ENCODE assay signal across 1 cellular context in the genomic region with DNA sequence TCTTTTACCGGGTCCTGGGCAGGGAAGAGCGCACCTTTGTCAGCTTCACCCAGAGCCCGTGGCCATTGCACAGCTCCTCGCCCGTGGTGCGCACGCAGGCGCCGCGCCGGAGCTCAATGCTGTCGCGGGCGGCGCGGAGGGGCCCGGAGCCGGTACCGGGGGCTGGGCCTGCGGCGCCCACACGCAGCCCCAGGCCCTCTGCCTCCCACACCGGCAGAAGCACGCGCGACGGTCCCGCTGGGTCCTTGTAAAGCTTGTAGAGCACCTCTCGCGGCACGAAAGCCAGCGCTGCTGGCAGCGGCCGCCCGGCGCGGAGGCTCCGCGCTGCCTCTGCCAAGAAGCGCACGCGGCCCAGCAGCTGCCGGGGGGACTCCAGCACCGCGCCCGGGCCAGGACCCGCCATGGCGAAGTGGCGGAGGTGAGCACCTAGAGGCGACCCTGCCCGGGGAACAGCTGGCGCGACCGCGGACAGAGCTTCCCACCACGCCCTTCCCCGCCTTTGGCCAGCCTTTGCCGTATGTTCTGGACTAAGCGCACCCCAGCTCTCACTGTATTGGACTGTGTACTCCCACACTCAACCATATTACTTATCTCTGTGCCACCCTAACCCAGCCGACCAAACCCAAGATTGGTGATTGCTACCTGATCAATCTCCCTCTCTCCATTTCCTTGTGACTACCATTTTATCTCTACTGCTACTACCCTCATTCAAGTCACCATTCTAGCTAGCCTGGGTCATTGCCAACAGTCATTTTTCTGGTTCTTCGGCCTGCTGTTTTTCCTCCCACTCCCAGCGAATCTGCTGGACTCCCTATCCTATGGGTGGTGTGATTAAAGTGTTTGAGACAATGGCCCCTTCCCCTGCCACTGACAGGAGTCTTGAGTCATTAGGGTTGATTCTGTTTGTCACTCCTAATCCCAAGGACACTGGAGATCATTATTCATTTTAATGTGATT.
TF ChIP-seq lines count a peak whose summit lies in the region.

A gene (minus strand): TSS at position 470 of the 957 bp plus-strand sequence. CDS start 67 bp downstream, at position 403.

TF ChIP-seq in K562, 482 proteins besides CTCF, POLR2A, EP300 and RAD21 (continued from another document and continues in another):
- TF ChIP-seq, protein P1, sequence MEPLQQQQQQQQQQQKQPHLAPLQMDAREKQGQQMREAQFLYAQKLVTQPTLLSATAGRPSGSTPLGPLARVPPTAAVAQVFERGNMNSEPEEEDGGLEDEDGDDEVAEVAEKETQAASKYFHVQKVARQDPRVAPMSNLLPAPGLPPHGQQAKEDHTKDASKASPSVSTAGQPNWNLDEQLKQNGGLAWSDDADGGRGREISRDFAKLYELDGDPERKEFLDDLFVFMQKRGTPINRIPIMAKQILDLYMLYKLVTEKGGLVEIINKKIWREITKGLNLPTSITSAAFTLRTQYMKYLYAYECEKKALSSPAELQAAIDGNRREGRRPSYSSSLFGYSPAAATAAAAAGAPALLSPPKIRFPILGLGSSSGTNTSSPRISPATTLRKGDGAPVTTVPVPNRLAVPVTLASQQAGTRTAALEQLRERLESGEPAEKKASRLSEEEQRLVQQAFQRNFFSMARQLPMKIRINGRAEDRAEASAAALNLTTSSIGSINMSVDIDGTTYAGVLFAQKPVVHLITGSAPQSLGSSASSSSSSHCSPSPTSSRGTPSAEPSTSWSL (CRISPR knock-in tag; IDR thresholded peaks at IDR 0.05; ENCODE audit: borderline replicate concordance), result 0 out of 2 replicates have a peak, but pooled peaks have one; percentile 40
- TF ChIP-seq, protein P2, sequence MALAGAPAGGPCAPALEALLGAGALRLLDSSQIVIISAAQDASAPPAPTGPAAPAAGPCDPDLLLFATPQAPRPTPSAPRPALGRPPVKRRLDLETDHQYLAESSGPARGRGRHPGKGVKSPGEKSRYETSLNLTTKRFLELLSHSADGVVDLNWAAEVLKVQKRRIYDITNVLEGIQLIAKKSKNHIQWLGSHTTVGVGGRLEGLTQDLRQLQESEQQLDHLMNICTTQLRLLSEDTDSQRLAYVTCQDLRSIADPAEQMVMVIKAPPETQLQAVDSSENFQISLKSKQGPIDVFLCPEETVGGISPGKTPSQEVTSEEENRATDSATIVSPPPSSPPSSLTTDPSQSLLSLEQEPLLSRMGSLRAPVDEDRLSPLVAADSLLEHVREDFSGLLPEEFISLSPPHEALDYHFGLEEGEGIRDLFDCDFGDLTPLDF (CRISPR knock-in tag; IDR thresholded peaks at IDR 0.05), result 0 out of 2 replicates have a peak, but pooled peaks have one; percentile 27
- TF ChIP-seq MYBL2 (IDR thresholded peaks at IDR 0.05; ENCODE audit: low read depth) (no peak), MYBL2 (CRISPR knock-in tag; IDR thresholded peaks at IDR 0.05; ENCODE audit: borderline replicate concordance) (no peak), NCOR1 (IDR thresholded peaks at IDR 0.05) (no peak), L3MBTL2 (IDR thresholded peaks at IDR 0.05) (peak; percentile 39; the same call in 1 of the 2 replicates), ZNF347 (CRISPR knock-in tag; IDR thresholded peaks at IDR 0.05; ENCODE audit: low read depth) (no peak), FOXP1 (CRISPR knock-in tag; IDR thresholded peaks at IDR 0.05) (no peak; the same call in 1 of the 2 replicates), ZNF184 (CRISPR knock-in tag; IDR thresholded peaks at IDR 0.05) (no peak), ZBTB8A (IDR thresholded peaks at IDR 0.05; ENCODE audit: partially characterized antibody) (no peak), FOXA3 (CRISPR knock-in tag; conservative IDR thresholded peaks at IDR 0.05 in 1 of 2, IDR thresholded peaks at IDR 0.05 in 1 of 2) (no peak), ZFP30 (CRISPR knock-in tag; IDR thresholded peaks at IDR 0.05; ENCODE audit: borderline replicate concordance) (no peak), TFAM (CRISPR knock-in tag; conservative IDR thresholded peaks at IDR 0.05) (no peak), CHD2 (IDR thresholded peaks at IDR 0.05; ENCODE audit: low read depth, low read length) (peak; percentile 9; the same call in 1 of the 2 replicates), ZNF507 (tag; conservative IDR thresholded peaks at IDR 0.05) (no peak), SREBF1 (IDR thresholded peaks at IDR 0.05; ENCODE audit: borderline replicate concordance, low read depth, low read length) (no peak), RFX7 (CRISPR knock-in tag; IDR thresholded peaks at IDR 0.05) (no peak), MIER1 (IDR thresholded peaks at IDR 0.05; ENCODE audit: low read depth) (0 out of 2 replicates have a peak, but pooled peaks have one; percentile 51), ZNF764 (CRISPR knock-in tag; IDR thresholded peaks at IDR 0.05; ENCODE audit: low read depth) (no peak), DMBX1 (CRISPR knock-in tag; IDR thresholded peaks at IDR 0.05; ENCODE audit: borderline replicate concordance) (no peak), TOE1 (IDR thresholded peaks at IDR 0.05; ENCODE audit: borderline replicate concordance) (peak; percentile 56), TOE1 (CRISPR knock-in tag; IDR thresholded peaks at IDR 0.05; ENCODE audit: borderline replicate concordance, low read depth) (no peak), NUFIP1 (IDR thresholded peaks at IDR 0.05; ENCODE audit: partially characterized antibody) (no peak), POLR2AphosphoS2 (IDR thresholded peaks at IDR 0.05; ENCODE audit: low read length) (no peak), TCFL5 (CRISPR knock-in tag; conservative IDR thresholded peaks at IDR 0.05) (no peak), GTF2F1 (IDR thresholded peaks at IDR 0.05; ENCODE audit: low read depth, low read length) (no peak), PHB (CRISPR knock-in tag; IDR thresholded peaks at IDR 0.05) (no peak), PHF21A (IDR thresholded peaks at IDR 0.05; ENCODE audit: borderline replicate concordance, low read depth) (no peak), MCM3 (IDR thresholded peaks at IDR 0.05) (no peak), BRF1 (IDR thresholded peaks at IDR 0.05; ENCODE audit: borderline replicate concordance, extremely low read depth, insufficient read length) (no peak), ZNF668 (CRISPR knock-in tag; IDR thresholded peaks at IDR 0.05) (no peak), NELFE (IDR thresholded peaks at IDR 0.05; ENCODE audit: insufficient read depth, insufficient read length) (no peak), KLF1 (tag; IDR thresholded peaks at IDR 0.05) (peak; percentile 92), PPARD (CRISPR knock-in tag; IDR thresholded peaks at IDR 0.05) (no peak), NBN (IDR thresholded peaks at IDR 0.05; ENCODE audit: low read depth) (peak; percentile 87), GABPB1 (CRISPR knock-in tag; IDR thresholded peaks at IDR 0.05) (peak; percentile 39; the same call in 1 of the 2 replicates), RBM25 (IDR thresholded peaks at IDR 0.05; ENCODE audit: low read depth, low read length, severe bottlenecking) (no peak), MED1 (CRISPR knock-in tag; IDR thresholded peaks at IDR 0.05; ENCODE audit: borderline replicate concordance) (no peak), CBX3 (IDR thresholded peaks at IDR 0.05; ENCODE audit: borderline replicate concordance in 1 of 2, low read length in 2 of 2) (no peak), GTF2A2 (tag; IDR thresholded peaks at IDR 0.05) (0 out of 2 replicates have a peak, but pooled peaks have one; percentile 42), TGIF2 (CRISPR knock-in tag; IDR thresholded peaks at IDR 0.05) (peak; percentile 96), HDAC6 (IDR thresholded peaks at IDR 0.05; ENCODE audit: low read depth, low read length) (no peak), SMARCC2 (IDR thresholded peaks at IDR 0.05; ENCODE audit: low read depth) (no peak), CEBPG (CRISPR knock-in tag; IDR thresholded peaks at IDR 0.05) (no peak), CEBPG (tag; conservative IDR thresholded peaks at IDR 0.05 in 1 of 2, IDR thresholded peaks at IDR 0.05 in 1 of 2) (no peak)
- TF ChIP-seq, protein P3, sequence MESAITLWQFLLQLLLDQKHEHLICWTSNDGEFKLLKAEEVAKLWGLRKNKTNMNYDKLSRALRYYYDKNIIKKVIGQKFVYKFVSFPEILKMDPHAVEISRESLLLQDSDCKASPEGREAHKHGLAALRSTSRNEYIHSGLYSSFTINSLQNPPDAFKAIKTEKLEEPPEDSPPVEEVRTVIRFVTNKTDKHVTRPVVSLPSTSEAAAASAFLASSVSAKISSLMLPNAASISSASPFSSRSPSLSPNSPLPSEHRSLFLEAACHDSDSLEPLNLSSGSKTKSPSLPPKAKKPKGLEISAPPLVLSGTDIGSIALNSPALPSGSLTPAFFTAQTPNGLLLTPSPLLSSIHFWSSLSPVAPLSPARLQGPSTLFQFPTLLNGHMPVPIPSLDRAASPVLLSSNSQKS (CRISPR knock-in tag; IDR thresholded peaks at IDR 0.05), result no peak
- TF ChIP-seq, protein P4, sequence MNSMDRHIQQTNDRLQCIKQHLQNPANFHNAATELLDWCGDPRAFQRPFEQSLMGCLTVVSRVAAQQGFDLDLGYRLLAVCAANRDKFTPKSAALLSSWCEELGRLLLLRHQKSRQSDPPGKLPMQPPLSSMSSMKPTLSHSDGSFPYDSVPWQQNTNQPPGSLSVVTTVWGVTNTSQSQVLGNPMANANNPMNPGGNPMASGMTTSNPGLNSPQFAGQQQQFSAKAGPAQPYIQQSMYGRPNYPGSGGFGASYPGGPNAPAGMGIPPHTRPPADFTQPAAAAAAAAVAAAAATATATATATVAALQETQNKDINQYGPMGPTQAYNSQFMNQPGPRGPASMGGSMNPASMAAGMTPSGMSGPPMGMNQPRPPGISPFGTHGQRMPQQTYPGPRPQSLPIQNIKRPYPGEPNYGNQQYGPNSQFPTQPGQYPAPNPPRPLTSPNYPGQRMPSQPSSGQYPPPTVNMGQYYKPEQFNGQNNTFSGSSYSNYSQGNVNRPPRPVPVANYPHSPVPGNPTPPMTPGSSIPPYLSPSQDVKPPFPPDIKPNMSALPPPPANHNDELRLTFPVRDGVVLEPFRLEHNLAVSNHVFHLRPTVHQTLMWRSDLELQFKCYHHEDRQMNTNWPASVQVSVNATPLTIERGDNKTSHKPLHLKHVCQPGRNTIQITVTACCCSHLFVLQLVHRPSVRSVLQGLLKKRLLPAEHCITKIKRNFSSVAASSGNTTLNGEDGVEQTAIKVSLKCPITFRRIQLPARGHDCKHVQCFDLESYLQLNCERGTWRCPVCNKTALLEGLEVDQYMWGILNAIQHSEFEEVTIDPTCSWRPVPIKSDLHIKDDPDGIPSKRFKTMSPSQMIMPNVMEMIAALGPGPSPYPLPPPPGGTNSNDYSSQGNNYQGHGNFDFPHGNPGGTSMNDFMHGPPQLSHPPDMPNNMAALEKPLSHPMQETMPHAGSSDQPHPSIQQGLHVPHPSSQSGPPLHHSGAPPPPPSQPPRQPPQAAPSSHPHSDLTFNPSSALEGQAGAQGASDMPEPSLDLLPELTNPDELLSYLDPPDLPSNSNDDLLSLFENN (IDR thresholded peaks at IDR 0.05; ENCODE audit: low read depth in 2 of 2, low read length in 2 of 2), result no peak
- TF ChIP-seq, protein P5, sequence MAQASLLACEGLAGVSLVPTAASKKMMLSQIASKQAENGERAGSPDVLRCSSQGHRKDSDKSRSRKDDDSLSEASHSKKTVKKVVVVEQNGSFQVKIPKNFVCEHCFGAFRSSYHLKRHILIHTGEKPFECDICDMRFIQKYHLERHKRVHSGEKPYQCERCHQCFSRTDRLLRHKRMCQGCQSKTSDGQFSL (CRISPR knock-in tag; IDR thresholded peaks at IDR 0.05), result peak; percentile 26; the same call in 1 of the 2 replicates
- TF ChIP-seq, protein P5 (tag; IDR thresholded peaks at IDR 0.05), result no peak
- TF ChIP-seq, protein P6, sequence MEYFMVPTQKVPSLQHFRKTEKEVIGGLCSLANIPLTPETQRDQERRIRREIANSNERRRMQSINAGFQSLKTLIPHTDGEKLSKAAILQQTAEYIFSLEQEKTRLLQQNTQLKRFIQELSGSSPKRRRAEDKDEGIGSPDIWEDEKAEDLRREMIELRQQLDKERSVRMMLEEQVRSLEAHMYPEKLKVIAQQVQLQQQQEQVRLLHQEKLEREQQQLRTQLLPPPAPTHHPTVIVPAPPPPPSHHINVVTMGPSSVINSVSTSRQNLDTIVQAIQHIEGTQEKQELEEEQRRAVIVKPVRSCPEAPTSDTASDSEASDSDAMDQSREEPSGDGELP (CRISPR knock-in tag; IDR thresholded peaks at IDR 0.05; ENCODE audit: borderline replicate concordance), result peak; percentile 99
- TF ChIP-seq, protein P7, sequence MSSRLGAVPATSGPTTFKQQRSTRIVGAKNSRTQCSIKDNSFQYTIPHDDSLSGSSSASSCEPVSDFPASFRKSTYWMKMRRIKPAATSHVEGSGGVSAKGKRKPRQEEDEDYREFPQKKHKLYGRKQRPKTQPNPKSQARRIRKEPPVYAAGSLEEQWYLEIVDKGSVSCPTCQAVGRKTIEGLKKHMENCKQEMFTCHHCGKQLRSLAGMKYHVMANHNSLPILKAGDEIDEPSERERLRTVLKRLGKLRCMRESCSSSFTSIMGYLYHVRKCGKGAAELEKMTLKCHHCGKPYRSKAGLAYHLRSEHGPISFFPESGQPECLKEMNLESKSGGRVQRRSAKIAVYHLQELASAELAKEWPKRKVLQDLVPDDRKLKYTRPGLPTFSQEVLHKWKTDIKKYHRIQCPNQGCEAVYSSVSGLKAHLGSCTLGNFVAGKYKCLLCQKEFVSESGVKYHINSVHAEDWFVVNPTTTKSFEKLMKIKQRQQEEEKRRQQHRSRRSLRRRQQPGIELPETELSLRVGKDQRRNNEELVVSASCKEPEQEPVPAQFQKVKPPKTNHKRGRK (tag; IDR thresholded peaks at IDR 0.05), result no peak
- TF ChIP-seq, protein P8, sequence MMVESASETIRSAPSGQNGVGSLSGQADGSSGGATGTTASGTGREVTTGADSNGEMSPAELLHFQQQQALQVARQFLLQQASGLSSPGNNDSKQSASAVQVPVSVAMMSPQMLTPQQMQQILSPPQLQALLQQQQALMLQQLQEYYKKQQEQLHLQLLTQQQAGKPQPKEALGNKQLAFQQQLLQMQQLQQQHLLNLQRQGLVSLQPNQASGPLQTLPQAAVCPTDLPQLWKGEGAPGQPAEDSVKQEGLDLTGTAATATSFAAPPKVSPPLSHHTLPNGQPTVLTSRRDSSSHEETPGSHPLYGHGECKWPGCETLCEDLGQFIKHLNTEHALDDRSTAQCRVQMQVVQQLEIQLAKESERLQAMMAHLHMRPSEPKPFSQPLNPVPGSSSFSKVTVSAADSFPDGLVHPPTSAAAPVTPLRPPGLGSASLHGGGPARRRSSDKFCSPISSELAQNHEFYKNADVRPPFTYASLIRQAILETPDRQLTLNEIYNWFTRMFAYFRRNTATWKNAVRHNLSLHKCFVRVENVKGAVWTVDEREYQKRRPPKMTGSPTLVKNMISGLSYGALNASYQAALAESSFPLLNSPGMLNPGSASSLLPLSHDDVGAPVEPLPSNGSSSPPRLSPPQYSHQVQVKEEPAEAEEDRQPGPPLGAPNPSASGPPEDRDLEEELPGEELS (CRISPR knock-in tag; IDR thresholded peaks at IDR 0.05; ENCODE audit: borderline replicate concordance), result no peak
- TF ChIP-seq, protein P9, sequence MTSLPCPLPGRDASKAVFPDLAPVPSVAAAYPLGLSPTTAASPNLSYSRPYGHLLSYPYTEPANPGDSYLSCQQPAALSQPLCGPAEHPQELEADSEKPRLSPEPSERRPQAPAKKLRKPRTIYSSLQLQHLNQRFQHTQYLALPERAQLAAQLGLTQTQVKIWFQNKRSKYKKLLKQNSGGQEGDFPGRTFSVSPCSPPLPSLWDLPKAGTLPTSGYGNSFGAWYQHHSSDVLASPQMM (CRISPR knock-in tag; IDR thresholded peaks at IDR 0.05), result no peak
